1 cellular context compared by ENCODE assay signal in genomic region chr4:122616910-122617596, GRCh38.
A peak's percentile ranks its signal among the peaks of the same experiment; 100 is the strongest.
TF ChIP-seq lines count a peak whose summit lies in the region.

No MANE protein-coding gene starts in this region.

TF ChIP-seq in IMR-90, 13 proteins besides CTCF, POLR2A, EP300 and RAD21:
- TF ChIP-seq MAFK (IDR thresholded peaks at IDR 0.05; ENCODE audit: low read depth, low read length) (peak; percentile 37; the same call in 1 of the 2 replicates), RCOR1 (IDR thresholded peaks at IDR 0.05; ENCODE audit: insufficient replicate concordance, low read length) (no peak), MAZ (IDR thresholded peaks at IDR 0.05; ENCODE audit: borderline replicate concordance, low read depth, low read length) (no peak)
TF ChIP-seq in IMR-90: peak in this region for 1.
